ENCODE assay signal across 17 cellular contexts in the genomic region with DNA sequence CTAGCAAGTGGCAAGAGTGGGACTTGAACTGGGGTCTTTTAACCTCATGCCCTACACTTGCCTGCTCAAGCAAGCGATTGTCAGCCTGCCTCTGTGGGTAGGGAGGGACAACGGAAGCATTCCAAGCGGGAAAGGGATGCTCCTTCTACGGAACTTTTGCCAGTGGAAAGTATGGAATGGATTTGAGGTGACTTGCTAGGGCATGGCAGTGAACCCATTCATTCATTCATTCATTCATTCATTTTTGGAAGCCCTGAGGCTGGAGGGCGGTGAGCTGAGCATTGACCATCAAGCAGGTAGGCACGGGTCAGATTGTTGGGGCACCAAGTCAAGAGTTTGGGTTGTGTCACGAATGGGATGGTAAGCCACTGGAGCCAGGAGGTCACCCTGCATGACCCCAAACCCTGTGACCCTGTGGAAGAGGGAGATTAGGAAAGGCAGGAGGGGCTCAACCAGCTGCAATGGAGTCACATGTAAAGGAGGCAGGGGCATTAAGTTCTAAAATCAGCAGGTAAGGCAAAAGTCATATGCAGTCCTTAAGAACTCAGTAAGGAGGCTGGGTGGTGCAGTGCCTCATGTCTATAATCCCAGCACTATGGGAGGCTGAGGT. TPM values are rescaled to one million over a fixed set of nuclear protein-coding genes. Genes with fewer than 3 reads are reported as not detected.
A peak's percentile ranks its signal among the peaks of the same experiment; 100 is the strongest.
DNase-seq lines count a peak whose midpoint lies in the region; ATAC-seq and TF ChIP-seq lines count a peak whose summit lies in the region.
"Had no signal": no experiment of that assay in that cellular context is flagged by ENCODE, and none has a peak within 500 bp of the region (broad histone marks: within the 10 kb centered on the region; RNA-seq: fewer than 3 reads in every experiment).

No MANE protein-coding gene starts in this region.

- DNase-seq in activated naive CD8-positive, alpha-beta T cell treated with anti-CD3 and anti-CD28 coated beads, Interleukin-2, amount 10 ng/mL, durations not matched to agents 7 days and 5 days: no peak
- no peak for DNase-seq in activated naive CD8-positive, alpha-beta T cell treated with anti-CD3 and anti-CD28 coated beads, Interleukin-2, amount 50 U/mL, for 24 hours
- DNase-seq in RWPE1 (ENCODE audit: low spot score) (no peak), endothelial cell (ENCODE audit: low spot score) (no peak), SIG-M5 treated with dmso at 0.1 percent for 504 hours (lab: John Stamatoyannopoulos, UW; ENCODE audit: unreplicated experiment) (no peak), SK-N-SH (no peak), chondrocyte (ENCODE audit: low spot score) (no peak)
- DNase-seq: C1 segment of cervical spinal cord, DMS79 treated with DMSO at 0.1 percent for 48 hours, Karpas-422, NCI-H1048, NCI-H1436, NCI-H1930, NCI-H345, NCI-H524 treated with DMSO at 0.1 percent for 48 hours, PC-3 had no signal

- H3F3A ChIP-seq in SK-N-SH (replicated peaks; ENCODE audit: insufficient read depth): peaks cover 39% of the 10 kb centered on the region

- peaks cover 7 to 30% of the 10 kb centered on the region in 2 experiments; a peak in 3 of 4 replicates for H3K4me1 ChIP-seq in SK-N-SH (ENCODE audit: control insufficient read depth in 1 of 2, insufficient read depth in 2 of 2, low read depth in 1 of 2, low read length in 1 of 2)

- WGBS in SK-N-SH (ENCODE audit: low lambda C conversion rate): 96% methylated on average over 7 of the region's 7 CpGs

- H3K36me3 ChIP-seq in SK-N-SH (replicated peaks in 1 of 2; ENCODE audit: control insufficient read depth in 1 of 2, insufficient read depth in 2 of 2, low read length in 1 of 2): no peaks in the 10 kb centered on the region
- H3K36me3 ChIP-seq: SJSA1 had no signal

- no peak overlapping the region for H3K4me3 ChIP-seq in SK-N-SH (ENCODE audit: low read depth in 2 of 2, low read length in 1 of 2)
- H3K4me3 ChIP-seq: SJSA1 had no signal

- H3K9me3 Mint-ChIP-seq in activated naive CD8-positive, alpha-beta T cell treated with anti-CD3 and anti-CD28 coated beads, Interleukin-2, amount 10 ng/mL, durations not matched to agents 7 days and 5 days: peaks cover 5% of the 10 kb centered on the region
- H3K9me3 Mint-ChIP-seq in activated naive CD8-positive, alpha-beta T cell treated with anti-CD3 and anti-CD28 coated beads, Interleukin-2, amount 50 U/mL, for 24 hours: peaks cover 11% of the 10 kb centered on the region
- no peaks in the 10 kb centered on the region for H3K9me3 Mint-ChIP-seq in endothelial cell (ENCODE audit: unreplicated experiment)
- H3K9me3 Mint-ChIP-seq in chondrocyte (ENCODE audit: low read depth): peaks cover 13% of the 10 kb centered on the region

- H3K27me3 ChIP-seq in SK-N-SH (ENCODE audit: insufficient read depth): no peaks in the 10 kb centered on the region
- H3K27me3 ChIP-seq: SJSA1 had no signal

- TF ChIP-seq CTCF in RWPE1 (conservative IDR thresholded peaks at IDR 0.05; ENCODE audit: low read depth) (no peak), endothelial cell (IDR thresholded peaks at IDR 0.05; ENCODE audit: unreplicated experiment) (no peak), SK-N-SH (IDR thresholded peaks at IDR 0.05) (no peak), chondrocyte (IDR thresholded peaks at IDR 0.05) (no peak)

- H3K27ac ChIP-seq in RWPE1 (peak overlapping the region; percentile 82; the same call in 1 of the 2 replicates), SK-N-SH (ENCODE audit: low read depth in 2 of 2, low read length in 1 of 2) (no peak overlapping the region)
- H3K27ac ChIP-seq: SJSA1 had no signal

- H3K27ac Mint-ChIP-seq in activated naive CD8-positive, alpha-beta T cell treated with anti-CD3 and anti-CD28 coated beads, Interleukin-2, amount 10 ng/mL, durations not matched to agents 7 days and 5 days: peak overlapping the region; percentile 47
- no peak overlapping the region for H3K27ac Mint-ChIP-seq in activated naive CD8-positive, alpha-beta T cell treated with anti-CD3 and anti-CD28 coated beads, Interleukin-2, amount 50 U/mL, for 24 hours
- no peak overlapping the region for H3K27ac Mint-ChIP-seq in endothelial cell (ENCODE audit: unreplicated experiment)
- H3K27ac Mint-ChIP-seq in chondrocyte (ENCODE audit: unreplicated experiment): no peak overlapping the region

- no peaks in the 10 kb centered on the region for H4K20me1 ChIP-seq in SK-N-SH (ENCODE audit: insufficient read depth)

- no peak for TF ChIP-seq EP300 in SK-N-SH (IDR thresholded peaks at IDR 0.05; ENCODE audit: borderline replicate concordance in 1 of 2, low read depth in 1 of 2, low read length in 1 of 2)

- H3K4me1 Mint-ChIP-seq in activated naive CD8-positive, alpha-beta T cell treated with anti-CD3 and anti-CD28 coated beads, Interleukin-2, amount 10 ng/mL, durations not matched to agents 7 days and 5 days: peaks cover 37% of the 10 kb centered on the region
- H3K4me1 Mint-ChIP-seq in activated naive CD8-positive, alpha-beta T cell treated with anti-CD3 and anti-CD28 coated beads, Interleukin-2, amount 50 U/mL, for 24 hours: peaks cover 36% of the 10 kb centered on the region
- peaks cover 19% of the 10 kb centered on the region for H3K4me1 Mint-ChIP-seq in endothelial cell (ENCODE audit: unreplicated experiment)
- peaks cover 56% of the 10 kb centered on the region for H3K4me1 Mint-ChIP-seq in chondrocyte (ENCODE audit: low read depth)

- H3K36me3 Mint-ChIP-seq in activated naive CD8-positive, alpha-beta T cell treated with anti-CD3 and anti-CD28 coated beads, Interleukin-2, amount 10 ng/mL, durations not matched to agents 7 days and 5 days: peaks cover 9% of the 10 kb centered on the region
- H3K36me3 Mint-ChIP-seq in activated naive CD8-positive, alpha-beta T cell treated with anti-CD3 and anti-CD28 coated beads, Interleukin-2, amount 50 U/mL, for 24 hours (ENCODE audit: low read depth): peaks cover 9% of the 10 kb centered on the region
- H3K36me3 Mint-ChIP-seq in endothelial cell (ENCODE audit: low read depth, unreplicated experiment): peaks cover 4% of the 10 kb centered on the region
- no peaks in the 10 kb centered on the region for H3K36me3 Mint-ChIP-seq in chondrocyte (ENCODE audit: low read depth)

- no peak overlapping the region for H3K4me3 Mint-ChIP-seq in activated naive CD8-positive, alpha-beta T cell treated with anti-CD3 and anti-CD28 coated beads, Interleukin-2, amount 10 ng/mL, durations not matched to agents 7 days and 5 days
- H3K4me3 Mint-ChIP-seq in activated naive CD8-positive, alpha-beta T cell treated with anti-CD3 and anti-CD28 coated beads, Interleukin-2, amount 50 U/mL, for 24 hours: no peak overlapping the region
- peak overlapping the region; percentile 51 for H3K4me3 Mint-ChIP-seq in endothelial cell (ENCODE audit: unreplicated experiment)
- no peak overlapping the region for H3K4me3 Mint-ChIP-seq in chondrocyte (ENCODE audit: unreplicated experiment)

- no peak overlapping the region for H3K4me2 ChIP-seq in SK-N-SH

- peaks cover 7% of the 10 kb centered on the region for H3K27me3 Mint-ChIP-seq in activated naive CD8-positive, alpha-beta T cell treated with anti-CD3 and anti-CD28 coated beads, Interleukin-2, amount 10 ng/mL, durations not matched to agents 7 days and 5 days
- peaks cover 4% of the 10 kb centered on the region for H3K27me3 Mint-ChIP-seq in activated naive CD8-positive, alpha-beta T cell treated with anti-CD3 and anti-CD28 coated beads, Interleukin-2, amount 50 U/mL, for 24 hours
- H3K27me3 Mint-ChIP-seq in endothelial cell (ENCODE audit: unreplicated experiment) (peaks cover 2% of the 10 kb centered on the region), chondrocyte (ENCODE audit: low read depth) (no peaks in the 10 kb centered on the region)

- POLR2A ChIA-PET in activated naive CD8-positive, alpha-beta T cell treated with anti-CD3 and anti-CD28 coated beads, Interleukin-2, amount 10 ng/mL, durations not matched to agents 7 days and 5 days (lab: Charles Lee): interaction anchor here (0.9 to 4.3 kb wide), 2 partner anchors 12 to 13 kb away, joined by 3 to 43 read pairs; a partner anchor contains a TSS
- POLR2A ChIA-PET in RWPE1 (lab: Yijun Ruan, JAX; ENCODE audit: low non-redundant PET) (no interaction called here), SK-N-SH (lab: Yijun Ruan, JAX) (interaction anchor here (1.0 kb wide), 1 partner anchor 12 kb away, joined by 3 read pairs; a partner anchor contains a TSS)

- no peak for TF ChIP-seq RAD21 in SK-N-SH (IDR thresholded peaks at IDR 0.05; ENCODE audit: low read length)

- H3K9me2 ChIP-seq in SK-N-SH: no peaks in the 10 kb centered on the region

- CTCF ChIA-PET in RWPE1 (lab: Yijun Ruan, JAX): interaction anchor here (0.6 to 1.3 kb wide), 2 partner anchors 12 to 81 kb away, joined by 3 read pairs; a partner anchor contains a TSS
- CTCF ChIA-PET in SK-N-SH (lab: Yijun Ruan, JAX): interaction anchor here (1.5 kb wide), 1 partner anchor 79 kb away, joined by 4 read pairs; no protein-coding TSS in a partner anchor

- no peaks in the 10 kb centered on the region for H3K79me2 ChIP-seq in SK-N-SH (ENCODE audit: insufficient read depth)

- H3K9me3 ChIP-seq in SK-N-SH: no peaks in the 10 kb centered on the region

- ATAC-seq in activated naive CD8-positive, alpha-beta T cell treated with anti-CD3 and anti-CD28 coated beads, Interleukin-2, amount 10 ng/mL, durations not matched to agents 7 days and 5 days (ENCODE audit: low read depth): no peak
- ATAC-seq in activated naive CD8-positive, alpha-beta T cell treated with anti-CD3 and anti-CD28 coated beads, Interleukin-2, amount 50 U/mL, for 24 hours: no peak
- ATAC-seq: PC-3 had no signal

- H3K9ac ChIP-seq in SK-N-SH: no peak overlapping the region

- H2AFZ ChIP-seq in SK-N-SH (ENCODE audit: low read depth): no peak overlapping the region

TF ChIP-seq in SK-N-SH, 30 proteins besides CTCF, POLR2A, EP300 and RAD21 (continues in another document):
- TF ChIP-seq FOXJ3 (CRISPR knock-in tag; IDR thresholded peaks at IDR 0.05): no peak

RNA-seq across cellular contexts. Expression of a gene that starts 11.8 kb away (rescaled TPM):
- total RNA-seq in activated naive CD8-positive, alpha-beta T cell treated with anti-CD3 and anti-CD28 coated beads, Interleukin-2, amount 10 ng/mL, durations not matched to agents 7 days and 5 days: 10 to 100 TPM; 13.1 to 15.0 TPM
- 3.6 TPM for total RNA-seq in endothelial cell (ENCODE audit: unreplicated experiment)
- 5.9 and 10.1 TPM in 2 replicates for polyA plus RNA-seq in SK-N-SH (2012; rRNA removed)
- 6.7 and 10.0 TPM in 2 replicates for polyA plus RNA-seq in SK-N-SH (2012; cell fraction: cytosol; rRNA removed)
- 5.6 and 13.0 TPM in 2 replicates for polyA plus RNA-seq in SK-N-SH (2012; cell fraction: nucleus; rRNA removed)
- total RNA-seq in chondrocyte: 12.4 to 30.5 TPM (median 30.1 TPM) in 3 replicates
